Comparison of ENCODE assay signal across 8 cellular contexts in the genomic region with DNA sequence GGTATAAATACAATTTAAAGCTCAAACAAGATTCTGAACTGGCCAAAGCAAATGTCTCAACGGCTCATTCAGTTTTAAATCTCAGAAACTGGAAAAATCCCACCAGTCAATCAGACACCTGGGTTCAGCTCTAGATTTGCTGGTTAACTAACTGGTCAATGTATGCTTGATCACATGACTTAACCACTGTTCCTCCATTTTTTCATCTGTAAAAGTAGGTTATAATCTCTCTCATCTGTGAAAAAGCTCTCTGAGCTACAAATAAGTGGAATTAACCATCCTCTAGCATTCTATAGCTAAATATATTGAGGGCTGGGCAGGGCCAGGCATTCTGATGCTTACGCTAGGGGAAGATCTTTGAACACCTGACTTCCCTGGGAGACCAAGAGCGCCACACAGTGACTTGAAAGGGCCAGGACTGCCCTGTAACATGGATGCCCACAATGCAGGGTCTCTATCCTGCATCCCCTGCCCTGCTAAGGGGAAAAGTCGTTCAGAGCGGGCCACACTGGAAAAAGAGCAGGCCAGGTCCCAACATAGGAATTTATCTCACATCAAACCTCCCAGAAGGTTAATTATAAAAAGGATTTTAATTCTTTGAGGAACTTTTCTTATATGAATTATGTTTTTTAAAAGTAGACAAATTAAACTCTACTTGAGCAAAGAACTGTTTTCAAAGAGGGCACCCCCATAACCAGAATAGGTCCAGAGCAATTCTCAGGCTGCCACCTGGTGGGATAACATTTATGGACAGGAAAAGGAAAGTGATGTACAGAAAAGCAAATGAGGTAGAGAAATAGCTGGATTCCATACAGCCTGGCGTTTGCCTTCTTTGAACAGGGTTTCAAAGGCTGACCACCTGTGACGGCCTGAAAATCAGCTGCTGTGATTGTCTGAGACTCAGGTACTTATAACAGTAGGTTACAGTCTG. TPM values are rescaled to one million over a fixed set of nuclear protein-coding genes. Genes with fewer than 3 reads are reported as not detected.
A peak's percentile ranks its signal among the peaks of the same experiment; 100 is the strongest.
DNase-seq lines count a peak whose midpoint lies in the region; ATAC-seq, FAIRE-seq and TF ChIP-seq lines count a peak whose summit lies in the region.

No MANE protein-coding gene starts in this region.

- in situ Hi-C loops in KBM-7 (cut with MboI; ENCODE audit: low pct_unique_long_range_greater_than_20kb, low sequenced_read_pairs) = no loop called here

- H3K27me3 ChIP-seq in mesendoderm (ENCODE audit: insufficient read depth, low read length, poor library complexity) (no peaks in the 10 kb centered on the region), vagina (no peaks in the 10 kb centered on the region)

- intact Hi-C loops in vagina (cut with DNase I) = no loop called here

- no peak for FAIRE-seq in urothelium cell line (lab: Jason Lieb, UNC)

- H3K23ac ChIP-seq in mesendoderm (ENCODE audit: low read length) = no peak overlapping the region

- ATAC-seq in GM21367 (IDR thresholded peaks at IDR 0.05; ENCODE audit: unreplicated experiment) = peak; percentile 41

- no peak for TF ChIP-seq POLR2A in vagina (IDR thresholded peaks at IDR 0.05)

- no peak overlapping the region for H3K4ac ChIP-seq in mesendoderm (ENCODE audit: low read depth, low read length)

- H3K36me3 ChIP-seq in mesendoderm (ENCODE audit: control insufficient read depth, insufficient read depth, low read length) (no peaks in the 10 kb centered on the region), vagina (peaks cover 0 to 13% of the 10 kb centered on the region in 2 donors)

- WGBS in mesendoderm (ENCODE audit: extremely low coverage, insufficient coverage, low lambda C conversion rate) = no CpG with 5 or more reads among the region's 7 CpGs

- peaks cover 7% of the 10 kb centered on the region for H3K79me1 ChIP-seq in mesendoderm (ENCODE audit: low read length)

- no peaks in the 10 kb centered on the region for H3K4me1 ChIP-seq in mesendoderm (ENCODE audit: control insufficient read depth, low read depth, low read length)
- peaks cover 48% of the 10 kb centered on the region for H3K4me1 ChIP-seq in vagina

- no peak overlapping the region for H3K4me3 ChIP-seq in mesendoderm (ENCODE audit: low read length)
- H3K4me3 ChIP-seq in vagina = peak overlapping the region; percentile 94 to 99

- no peak overlapping the region for H2BK5ac ChIP-seq in mesendoderm (ENCODE audit: low read length)

- DNase-seq in DMS153 treated with DMSO at 0.1 percent for 48 hours (lab: John Stamatoyannopoulos, UW; ENCODE audit: unreplicated experiment) = peak; percentile 12
- peak; percentile 49 for DNase-seq in KBM-7
- DNase-seq in T follicular helper cell (ENCODE audit: low read depth) = peak; percentile 37
- DNase-seq in ecto neural progenitor cell (ENCODE audit: low spot score) = peak; percentile 68
- DNase-seq in mesendoderm = peak; percentile 84
- no peak for DNase-seq in vagina (ENCODE audit: extremely low spot score in 2 of 2)
- no peak for DNase-seq in urothelium cell line (ENCODE audit: low spot score)

- H3K4me2 ChIP-seq in mesendoderm (ENCODE audit: low read length) = no peak overlapping the region

- no peak overlapping the region for H4K8ac ChIP-seq in mesendoderm (ENCODE audit: low read depth, low read length)

- no peak overlapping the region for H2BK15ac ChIP-seq in mesendoderm (replicated peaks; ENCODE audit: low read depth)

- no peak overlapping the region for H2AK5ac ChIP-seq in mesendoderm (ENCODE audit: low read length)

- no peak overlapping the region for H4K5ac ChIP-seq in mesendoderm (ENCODE audit: low read length)

- H3K9me3 ChIP-seq in vagina = no peaks in the 10 kb centered on the region

- H3K18ac ChIP-seq in mesendoderm (ENCODE audit: low read length) = no peak overlapping the region

- H3K56ac ChIP-seq in mesendoderm (ENCODE audit: low read length) = no peak overlapping the region

- H3K79me2 ChIP-seq in mesendoderm (ENCODE audit: control insufficient read depth, insufficient read depth, low read length) = peaks cover 3% of the 10 kb centered on the region

- TF ChIP-seq CTCF in vagina (IDR thresholded peaks at IDR 0.05) = peak in 2 of 3 experiments; percentile 24 to 29

- H3K27ac ChIP-seq in mesendoderm (ENCODE audit: low read depth, low read length) (no peak overlapping the region), vagina (peak overlapping the region; percentile 6)

- H2BK120ac ChIP-seq in mesendoderm (ENCODE audit: low read depth, low read length) = no peak overlapping the region

- no peak overlapping the region for H3K9ac ChIP-seq in mesendoderm (ENCODE audit: low read length)

RNA-seq across cellular contexts. Expression of gene RP9, which starts 1.8 kb away (rescaled TPM):
- 26.3 TPM for polyA plus RNA-seq in mesendoderm (2013, experiment 1 of 2)
- 26.9 TPM for polyA plus RNA-seq in mesendoderm (2013, experiment 2 of 2)
- total RNA-seq in vagina = 10.3 TPM

RNA-seq across cellular contexts. Expression of gene BBS9, which starts 22.0 kb away (rescaled TPM):
- 14.5 TPM for polyA plus RNA-seq in mesendoderm (2013, experiment 1 of 2)
- polyA plus RNA-seq in mesendoderm (2013, experiment 2 of 2) = 15.4 TPM
- total RNA-seq in vagina = 31.2 TPM

RNA-seq across cellular contexts. Expression of gene NT5C3A, which starts 44.8 kb away (rescaled TPM):
- polyA plus RNA-seq in mesendoderm (2013, experiment 1 of 2) = 33.3 TPM
- 33.0 TPM for polyA plus RNA-seq in mesendoderm (2013, experiment 2 of 2)
- total RNA-seq in vagina = 17.2 TPM

Comparison
In these comparisons a context has a peak if more than half of its experiments do, and no peak if none do; other contexts are left out.
1. DNase-seq: peak in DMS153 treated with DMSO at 0.1 percent for 48 hours (single experiment), KBM-7 (single experiment), T follicular helper cell (single experiment), ecto neural progenitor cell (single experiment) and mesendoderm (single experiment); none in vagina (0 of 2) and urothelium cell line (single experiment).